ENCODE assay signal across 16 cellular contexts in the genomic region with DNA sequence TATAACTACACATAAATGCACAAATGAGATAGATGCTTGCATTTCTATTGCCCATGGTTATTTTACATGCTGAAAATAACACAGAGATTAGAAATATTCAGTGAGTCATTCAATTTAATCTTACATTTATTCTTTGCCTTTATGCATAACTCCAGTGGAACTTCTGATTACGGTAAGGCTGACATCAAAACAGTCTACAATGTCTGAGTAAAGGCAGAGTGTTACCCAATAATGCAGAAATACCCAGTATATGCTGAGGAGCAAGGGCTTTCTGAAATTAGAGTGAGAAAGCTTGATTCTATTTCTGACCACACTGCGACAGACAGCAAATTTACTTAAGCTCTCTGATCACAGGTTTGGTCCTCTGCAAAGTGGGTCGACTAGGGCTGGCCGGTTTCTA.
"Had no signal": no experiment of that assay in that cellular context is flagged by ENCODE, and none has a peak within 500 bp of the region (broad histone marks: within the 10 kb centered on the region; RNA-seq: fewer than 3 reads in every experiment).

No MANE protein-coding gene starts in this region.

- H3K27ac Mint-ChIP-seq: activated CD4-positive, alpha-beta memory T cell treated with anti-CD3 and anti-CD28 coated beads, Interleukin-2, amount 10 ng/mL, durations not matched to agents 7 days and 5 days; activated CD4-positive, alpha-beta T cell treated with anti-CD3 and anti-CD28 coated beads for 36 hours; activated CD8-positive, alpha-beta memory T cell treated with anti-CD3 and anti-CD28 coated beads, Interleukin-2, amount 10 ng/mL, durations not matched to agents 7 days and 5 days; activated naive CD8-positive, alpha-beta T cell treated with anti-CD3 and anti-CD28 coated beads for 36 hours; brain; dendritic cell treated with granulocyte-macrophage colony-stimulating factor and Interleukin-4, amounts not matched to agents 40 ng/mL and 50 ng/mL, for 4 days had no signal

- H3K4me1 Mint-ChIP-seq: brain had no signal

- H3K4me3 Mint-ChIP-seq: activated CD4-positive, alpha-beta memory T cell treated with anti-CD3 and anti-CD28 coated beads, Interleukin-2, amount 10 ng/mL, durations not matched to agents 7 days and 5 days; activated CD4-positive, alpha-beta T cell treated with anti-CD3 and anti-CD28 coated beads for 36 hours; activated CD8-positive, alpha-beta memory T cell treated with anti-CD3 and anti-CD28 coated beads, Interleukin-2, amount 10 ng/mL, durations not matched to agents 7 days and 5 days; activated naive CD8-positive, alpha-beta T cell treated with anti-CD3 and anti-CD28 coated beads for 36 hours; brain; central memory CD8-positive, alpha-beta T cell; dendritic cell treated with granulocyte-macrophage colony-stimulating factor and Interleukin-4, amounts not matched to agents 40 ng/mL and 50 ng/mL, for 4 days had no signal

- H3K9me3 Mint-ChIP-seq: activated CD4-positive, alpha-beta memory T cell treated with anti-CD3 and anti-CD28 coated beads, Interleukin-2, amount 10 ng/mL, durations not matched to agents 7 days and 5 days; activated naive CD8-positive, alpha-beta T cell treated with anti-CD3 and anti-CD28 coated beads for 36 hours; central memory CD8-positive, alpha-beta T cell; dendritic cell treated with granulocyte-macrophage colony-stimulating factor and Interleukin-4, amounts not matched to agents 40 ng/mL and 50 ng/mL, for 4 days had no signal

- H3K27me3 Mint-ChIP-seq: activated CD4-positive, alpha-beta memory T cell treated with anti-CD3 and anti-CD28 coated beads, Interleukin-2, amount 10 ng/mL, durations not matched to agents 7 days and 5 days; activated CD4-positive, alpha-beta T cell treated with anti-CD3 and anti-CD28 coated beads for 36 hours; activated CD8-positive, alpha-beta memory T cell treated with anti-CD3 and anti-CD28 coated beads, Interleukin-2, amount 10 ng/mL, durations not matched to agents 7 days and 5 days; activated naive CD8-positive, alpha-beta T cell treated with anti-CD3 and anti-CD28 coated beads for 36 hours; brain; central memory CD8-positive, alpha-beta T cell; dendritic cell treated with granulocyte-macrophage colony-stimulating factor and Interleukin-4, amounts not matched to agents 40 ng/mL and 50 ng/mL, for 4 days had no signal

- H3K36me3 Mint-ChIP-seq: brain had no signal

- H3K36me3 ChIP-seq: prostate gland, right atrium auricular region had no signal

- ATAC-seq: activated CD4-positive, alpha-beta T cell treated with anti-CD3 and anti-CD28 coated beads for 36 hours; activated CD8-positive, alpha-beta memory T cell treated with anti-CD3 and anti-CD28 coated beads, Interleukin-2, amount 10 ng/mL, durations not matched to agents 7 days and 5 days; esophagus mucosa; left lung; stimulated activated naive CD8-positive, alpha-beta T cell treated with anti-CD3 and anti-CD28 coated beads, Interleukin-15, Interleukin-2, amounts not matched to agents 100 U/mL and 50 U/mL, for 24 hours had no signal

- H3K4me3 ChIP-seq: left lung, prostate gland, right atrium auricular region, tibial nerve, vagina had no signal

- DNase-seq: activated CD4-positive, alpha-beta memory T cell treated with anti-CD3 and anti-CD28 coated beads, Interleukin-2, amount 10 ng/mL, durations not matched to agents 7 days and 5 days; activated CD4-positive, alpha-beta T cell treated with anti-CD3 and anti-CD28 coated beads for 36 hours; activated CD8-positive, alpha-beta memory T cell treated with anti-CD3 and anti-CD28 coated beads, Interleukin-2, amount 10 ng/mL, durations not matched to agents 7 days and 5 days; activated naive CD8-positive, alpha-beta T cell treated with anti-CD3 and anti-CD28 coated beads for 36 hours; effector CD8-positive, alpha-beta T cell; kidney; left lung; stimulated activated naive CD8-positive, alpha-beta T cell treated with anti-CD3 and anti-CD28 coated beads, Interleukin-15, Interleukin-2, amounts not matched to agents 100 U/mL and 50 U/mL, for 24 hours had no signal

- H3K27me3 ChIP-seq: left lung, right atrium auricular region, tibial nerve, vagina had no signal

- H3K9me3 ChIP-seq: left lung, prostate gland, right atrium auricular region, tibial nerve, vagina had no signal

- H3K27ac ChIP-seq: left lung, prostate gland, right atrium auricular region, tibial nerve, vagina had no signal

- H3K4me1 ChIP-seq: left lung, prostate gland, right atrium auricular region, tibial nerve, vagina had no signal
